Comparison of ENCODE assay signal across 28 cellular contexts in the genomic region with DNA sequence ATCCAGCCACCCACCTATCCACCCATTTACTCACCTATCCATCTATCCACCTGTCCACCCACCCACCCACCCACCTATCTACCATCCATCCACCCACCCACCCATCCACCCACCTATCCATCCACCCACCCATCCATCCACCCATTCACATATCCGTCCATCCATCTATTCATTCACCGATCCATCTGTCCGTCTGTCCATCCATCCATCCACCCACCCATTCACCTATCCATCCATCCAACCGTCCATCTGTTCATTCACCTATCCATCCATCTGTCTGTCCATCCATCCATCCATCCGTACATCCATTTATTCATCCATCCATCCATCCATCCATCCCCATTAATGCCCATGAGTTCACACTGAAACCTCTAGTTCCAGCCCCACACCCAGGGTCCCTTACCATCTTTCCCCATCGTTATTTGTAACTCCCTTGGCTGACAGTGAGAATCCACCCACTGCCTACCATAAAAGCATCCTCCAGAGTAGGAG.
"Had no signal": no experiment of that assay in that cellular context is flagged by ENCODE, and none has a peak within 500 bp of the region (broad histone marks: within the 10 kb centered on the region; RNA-seq: fewer than 3 reads in every experiment).

No MANE protein-coding gene starts in this region.

- H2AFZ ChIP-seq: neural progenitor cell, parathyroid adenoma had no signal

- H3K36me3 Mint-ChIP-seq: natural killer cell had no signal

- DNase-seq: naive thymus-derived CD4-positive, alpha-beta T cell; natural killer cell; ovary; posterior cingulate gyrus; psoas muscle; right lobe of liver; sigmoid colon; small intestine; stimulated activated CD4-positive, alpha-beta T cell treated with anti-CD3 and anti-CD28 coated beads, Interleukin-15, amount 100 ng/mL, for 24 hours; stimulated activated CD4-positive, alpha-beta T cell treated with anti-CD3 and anti-CD28 coated beads, Interleukin-2, amount 100 ng/mL, for 24 hours; stimulated activated CD4-positive, alpha-beta T cell treated with anti-CD3 and anti-CD28 coated beads, Interleukin-2, amount 100 ng/mL, for 48 hours; stimulated activated CD4-positive, alpha-beta T cell treated with anti-CD3 and anti-CD28 coated beads, Interleukin-4, amount 100 ng/mL, for 24 hours; stimulated activated naive B cell treated with anti-CD40 and anti-IgM and Interleukin-4, amounts not matched to agents 10 μg/mL and 1 μg/mL and 100 μg/mL, for 72 hours; stimulated activated naive CD4-positive, alpha-beta T cell treated with Interleukin-2 at 50 U/mL for 16 hours; stomach; thyroid gland; trophoblast cell; upper lobe of left lung; uterus had no signal

- H3K36me3 ChIP-seq: neural progenitor cell, ovary, thoracic aorta, thyroid gland, uterus had no signal

- H3K4me1 Mint-ChIP-seq: nephron had no signal

- H3K9me3 ChIP-seq: ovary, psoas muscle, right lobe of liver, sigmoid colon, stomach, thoracic aorta, thyroid gland, tibial nerve, upper lobe of left lung, uterus had no signal

- H3K27ac ChIP-seq: neural progenitor cell, ovary, parathyroid adenoma, psoas muscle, right lobe of liver, sigmoid colon, stomach, thoracic aorta, tibial nerve, upper lobe of left lung, uterus had no signal

- H3K4me3 Mint-ChIP-seq: naive thymus-derived CD4-positive, alpha-beta T cell; natural killer cell; nephron; neural progenitor cell; stimulated activated effector memory CD8-positive, alpha-beta T cell treated with anti-CD3 and anti-CD28 coated beads, Interleukin-12 subunit alpha, Interleukin-12 subunit beta, amount 100 ng/mL, for 72 hours; stimulated activated naive B cell treated with anti-CD40 and anti-IgM and Interleukin-4, amounts not matched to agents 10 μg/mL and 1 μg/mL and 100 μg/mL, for 72 hours; stimulated activated naive CD8-positive, alpha-beta T cell treated with anti-CD3 and anti-CD28 coated beads, Interleukin-15, Interleukin-2, amounts not matched to agents 100 ng/mL and 50 ng/mL, for 24 hours had no signal

- FAIRE-seq: small intestine had no signal

- ATAC-seq: naive thymus-derived CD4-positive, alpha-beta T cell; natural killer cell; psoas muscle; right cardiac atrium; right lobe of liver; stimulated activated effector memory CD8-positive, alpha-beta T cell treated with anti-CD3 and anti-CD28 coated beads, Interleukin-12 subunit alpha, Interleukin-12 subunit beta, amount 100 ng/mL, for 72 hours; stimulated activated naive B cell treated with anti-CD40 and anti-IgM and Interleukin-4, amounts not matched to agents 10 μg/mL and 1 μg/mL and 100 μg/mL, for 72 hours had no signal

- H3K4me1 ChIP-seq: neural progenitor cell, parathyroid adenoma, uterus had no signal

- H3K27me3 ChIP-seq: neural progenitor cell, ovary, right lobe of liver, sigmoid colon, stomach, thyroid gland, tibial nerve, upper lobe of left lung, uterus had no signal

- H3K27ac Mint-ChIP-seq: natural killer cell; nephron; neural progenitor cell; progenitor cell of endocrine pancreas; stimulated activated effector memory CD8-positive, alpha-beta T cell treated with anti-CD3 and anti-CD28 coated beads, Interleukin-12 subunit alpha, Interleukin-12 subunit beta, amount 100 ng/mL, for 72 hours; stimulated activated naive B cell treated with anti-CD40 and anti-IgM and Interleukin-4, amounts not matched to agents 10 μg/mL and 1 μg/mL and 100 μg/mL, for 72 hours; stimulated activated naive CD8-positive, alpha-beta T cell treated with anti-CD3 and anti-CD28 coated beads, Interleukin-15, Interleukin-2, amounts not matched to agents 100 ng/mL and 50 ng/mL, for 24 hours had no signal

- H3K9me3 Mint-ChIP-seq: naive thymus-derived CD4-positive, alpha-beta T cell; natural killer cell; nephron; neural progenitor cell; stimulated activated effector memory CD8-positive, alpha-beta T cell treated with anti-CD3 and anti-CD28 coated beads, Interleukin-12 subunit alpha, Interleukin-12 subunit beta, amount 100 ng/mL, for 72 hours; stimulated activated naive B cell treated with anti-CD40 and anti-IgM and Interleukin-4, amounts not matched to agents 10 μg/mL and 1 μg/mL and 100 μg/mL, for 72 hours; stimulated activated naive CD8-positive, alpha-beta T cell treated with anti-CD3 and anti-CD28 coated beads, Interleukin-15, Interleukin-2, amounts not matched to agents 100 ng/mL and 50 ng/mL, for 24 hours had no signal

- H3K9ac ChIP-seq: neural progenitor cell, parathyroid adenoma had no signal

- H3K27me3 Mint-ChIP-seq: naive thymus-derived CD4-positive, alpha-beta T cell; progenitor cell of endocrine pancreas; stimulated activated naive B cell treated with anti-CD40 and anti-IgM and Interleukin-4, amounts not matched to agents 10 μg/mL and 1 μg/mL and 100 μg/mL, for 72 hours; stimulated activated naive CD8-positive, alpha-beta T cell treated with anti-CD3 and anti-CD28 coated beads, Interleukin-15, Interleukin-2, amounts not matched to agents 100 ng/mL and 50 ng/mL, for 24 hours had no signal

- H3K4me2 ChIP-seq: neural progenitor cell had no signal

- H3K4me3 ChIP-seq: neural progenitor cell, ovary, psoas muscle, right lobe of liver, sigmoid colon, stomach, thoracic aorta, thyroid gland, tibial nerve, upper lobe of left lung, uterus had no signal
